1 cellular context compared by ENCODE assay signal in genomic region chr11:61816736-61817455, GRCh38.
A peak's percentile ranks its signal among the peaks of the same experiment; 100 is the strongest.
TF ChIP-seq lines count a peak whose summit lies in the region.

TSS of gene FADS1 (minus strand) at chr11:61817003. CDS start at chr11:61816929, 74 bp downstream.

TF ChIP-seq in K562, 482 proteins besides CTCF, POLR2A, EP300 and RAD21 (continued from another document and continues in another):
- TF ChIP-seq TBL1XR1 (IDR thresholded peaks at IDR 0.05; ENCODE audit: low read length in 2 of 2) (peak in 1 of 2 experiments; percentile 73; a peak in 2 of 4 replicates), WHSC1 (IDR thresholded peaks at IDR 0.05; ENCODE audit: low read length) (no peak), PYGO2 (tag; IDR thresholded peaks at IDR 0.05) (no peak), MCM5 (IDR thresholded peaks at IDR 0.05; ENCODE audit: low read depth) (no peak), NFYB (IDR thresholded peaks at IDR 0.05; ENCODE audit: extremely low read depth, insufficient read length) (no peak), THRAP3 (IDR thresholded peaks at IDR 0.05; ENCODE audit: borderline replicate concordance) (no peak), YBX1 (IDR thresholded peaks at IDR 0.05) (no peak), PKNOX1 (IDR thresholded peaks at IDR 0.05) (peak; percentile 13; the same call in 1 of the 2 replicates), ZNF395 (CRISPR knock-in tag; IDR thresholded peaks at IDR 0.05) (peak; percentile 86), ATF3 (IDR thresholded peaks at IDR 0.05) (no peak), ATF3 (CRISPR knock-in tag; conservative IDR thresholded peaks at IDR 0.05) (no peak; the same call in 1 of the 2 replicates), MED1 (CRISPR knock-in tag; IDR thresholded peaks at IDR 0.05; ENCODE audit: borderline replicate concordance) (no peak), HNRNPK (IDR thresholded peaks at IDR 0.05; ENCODE audit: low read depth, low read length, poor library complexity, severe bottlenecking) (peak; percentile 96), ZNF79 (CRISPR knock-in tag; IDR thresholded peaks at IDR 0.05; ENCODE audit: low read depth) (no peak), ZNF140 (CRISPR knock-in tag; IDR thresholded peaks at IDR 0.05) (no peak), BDP1 (IDR thresholded peaks at IDR 0.05; ENCODE audit: insufficient read depth, insufficient read length) (no peak), TBP (optimal IDR thresholded peaks at IDR 0.05; ENCODE audit: low read depth, low read length) (peak; percentile 79), ZNF695 (CRISPR knock-in tag; IDR thresholded peaks at IDR 0.05) (no peak), NCOR1 (IDR thresholded peaks at IDR 0.05) (peak; percentile 61; the same call in 1 of the 2 replicates), ZBTB49 (CRISPR knock-in tag; IDR thresholded peaks at IDR 0.05; ENCODE audit: borderline replicate concordance) (no peak), UBTF (IDR thresholded peaks at IDR 0.05; ENCODE audit: borderline replicate concordance in 1 of 2, low read depth in 2 of 2, low read length in 2 of 2) (peak; percentile 25 to 70; a peak in 1 of 4 replicates), ZBTB11 (CRISPR knock-in tag; IDR thresholded peaks at IDR 0.05) (peak in 1 of 3 experiments; percentile 25; a peak in 1 of 6 replicates), TRIM24 (IDR thresholded peaks at IDR 0.05) (0 out of 4 replicates have a peak, but pooled peaks of 1 of the 2 experiments have one; percentile 9), EHMT2 (IDR thresholded peaks at IDR 0.05) (no peak), ZBTB26 (CRISPR knock-in tag; IDR thresholded peaks at IDR 0.05) (no peak), IRF9 (tag; IDR thresholded peaks at IDR 0.05) (peak; percentile 16; the same call in 1 of the 2 replicates), HMGN3 (IDR thresholded peaks at IDR 0.05; ENCODE audit: borderline replicate concordance, extremely low read depth, insufficient read length, low read depth, low read length) (peak; percentile 83), YY1 (IDR thresholded peaks at IDR 0.05; ENCODE audit: borderline replicate concordance in 1 of 3, control insufficient read depth in 1 of 3, extremely low read depth in 1 of 3, insufficient read depth in 3 of 3, insufficient read length in 1 of 3, insufficient replicate concordance in 2 of 3, low read depth in 1 of 3, low read length in 2 of 3) (peak in 2 of 3 experiments; percentile 67 to 73), CTBP1 (IDR thresholded peaks at IDR 0.05; ENCODE audit: borderline replicate concordance) (peak; percentile 97), MAFK (IDR thresholded peaks at IDR 0.05; ENCODE audit: low read length) (no peak), FOXK2 (conservative IDR thresholded peaks at IDR 0.05 in 1 of 2, IDR thresholded peaks at IDR 0.05 in 1 of 2; ENCODE audit: low read depth in 2 of 2) (no peak), FOS (IDR thresholded peaks at IDR 0.05; ENCODE audit: extremely low read depth, insufficient read length) (no peak), HCFC1 (IDR thresholded peaks at IDR 0.05; ENCODE audit: low read depth, low read length) (peak; percentile 63), E2F4 (CRISPR knock-in tag; IDR thresholded peaks at IDR 0.05; ENCODE audit: low read depth) (no peak), TAF9B (IDR thresholded peaks at IDR 0.05; ENCODE audit: partially characterized antibody) (peak; percentile 59), DNMT1 (IDR thresholded peaks at IDR 0.05) (no peak), NR2C1 (IDR thresholded peaks at IDR 0.05) (no peak), NR2C1 (tag; IDR thresholded peaks at IDR 0.05) (no peak), CUX1 (CRISPR knock-in tag; IDR thresholded peaks at IDR 0.05) (0 out of 2 replicates have a peak, but pooled peaks have one; percentile 28), ETS2 (tag; IDR thresholded peaks at IDR 0.05; ENCODE audit: borderline replicate concordance, poor library complexity, severe bottlenecking) (no peak), HNRNPH1 (optimal IDR thresholded peaks at IDR 0.05; ENCODE audit: low read depth, low read length) (no peak)
